In the genomic region with DNA sequence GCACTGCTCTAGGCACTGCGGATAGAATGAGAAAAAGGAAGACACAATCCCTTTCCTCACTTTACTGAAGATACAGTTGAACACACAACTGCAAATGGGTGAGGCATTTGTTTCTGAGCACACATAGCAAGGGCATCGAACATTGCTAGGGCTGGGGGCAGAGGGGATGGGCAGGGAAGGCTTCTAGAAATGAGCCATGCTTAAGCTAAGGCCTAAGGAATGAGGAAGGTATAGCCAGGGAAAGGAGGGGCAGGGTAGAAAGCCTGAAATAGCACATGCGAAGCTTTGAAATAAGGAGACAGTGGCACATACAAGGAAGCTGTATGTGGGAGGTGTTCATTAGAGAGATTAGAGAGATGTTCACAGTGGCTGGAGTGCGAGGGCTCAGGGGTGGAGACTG, we compare ENCODE assay signal across 32 cellular contexts.
"Had no signal": no experiment of that assay in that cellular context is flagged by ENCODE, and none has a peak within 500 bp of the region (broad histone marks: within the 10 kb centered on the region; RNA-seq: fewer than 3 reads in every experiment).

No MANE protein-coding gene starts in this region.

- H3K27ac ChIP-seq: adrenal gland, breast epithelium, Peyer's patch, RWPE1, SJSA1, WERI-Rb-1 had no signal

- DNase-seq: activated CD4-positive, alpha-beta memory T cell treated with anti-CD3 and anti-CD28 coated beads, Interleukin-2, amount 10 ng/mL, durations not matched to agents 7 days and 5 days; activated CD4-positive, alpha-beta T cell treated with anti-CD3 and anti-CD28 coated beads for 36 hours; activated CD4-positive, alpha-beta T cell treated with anti-CD3 and anti-CD28 coated beads, Interleukin-2, amount 50 U/mL, for 1 hour; activated gamma-delta T cell treated with Interleukin-2 at 50 U/mL for 16 hours; activated naive CD4-positive, alpha-beta T cell treated with anti-CD3 and anti-CD28 coated beads, Interleukin-2, amount 10 ng/mL, durations not matched to agents 7 days and 5 days; activated naive CD8-positive, alpha-beta T cell treated with anti-CD3 and anti-CD28 coated beads, Interleukin-2, amount 10 ng/mL, durations not matched to agents 7 days and 5 days; activated T-cell treated with anti-CD3 and anti-CD28 coated beads, Interleukin-2, amount 50 U/mL, for 72 hours; adrenal gland; anterior cingulate cortex; central memory CD4-positive, alpha-beta T cell; MG63; MV-4-11; NCI-H1092 treated with DMSO at 0.1 percent for 48 hours; NCI-H1417 treated with DMSO at 0.1 percent for 48 hours; NCI-H1694; NCI-H2029; NCI-H2107; NCI-H2171 treated with DMSO at 0.1 percent for 48 hours; NCI-H345; NCI-H510A; NCI-H526 treated with DMSO at 0.1 percent for 48 hours; NCI-H82; Peyer's patch; SHP77; T-helper 17 cell; T-helper 9 cell; WERI-Rb-1 had no signal

- H3K9me3 ChIP-seq: adrenal gland, breast epithelium, MG63, Peyer's patch, SJSA1 had no signal

- H3K27me3 ChIP-seq: adrenal gland, breast epithelium, Peyer's patch, SJSA1 had no signal

- H3K36me3 ChIP-seq: adrenal gland, breast epithelium, MG63, Peyer's patch, SJSA1, WERI-Rb-1 had no signal

- H3K36me3 Mint-ChIP-seq: activated naive CD4-positive, alpha-beta T cell treated with anti-CD3 and anti-CD28 coated beads, Interleukin-2, amount 10 ng/mL, durations not matched to agents 7 days and 5 days; activated naive CD8-positive, alpha-beta T cell treated with anti-CD3 and anti-CD28 coated beads, Interleukin-2, amount 10 ng/mL, durations not matched to agents 7 days and 5 days had no signal

- ATAC-seq: activated CD4-positive, alpha-beta T cell treated with anti-CD3 and anti-CD28 coated beads for 36 hours; activated T-cell treated with anti-CD3 and anti-CD28 coated beads, Interleukin-2, amount 50 U/mL, for 72 hours; SK-N-SH treated with all-trans-retinoic acid at 6 μM for 48 hours; T-helper 17 cell had no signal

- H3K27ac Mint-ChIP-seq: activated CD4-positive, alpha-beta memory T cell treated with anti-CD3 and anti-CD28 coated beads, Interleukin-2, amount 10 ng/mL, durations not matched to agents 7 days and 5 days; activated CD4-positive, alpha-beta T cell treated with anti-CD3 and anti-CD28 coated beads for 36 hours; activated naive CD4-positive, alpha-beta T cell treated with anti-CD3 and anti-CD28 coated beads, Interleukin-2, amount 10 ng/mL, durations not matched to agents 7 days and 5 days; activated naive CD8-positive, alpha-beta T cell treated with anti-CD3 and anti-CD28 coated beads, Interleukin-2, amount 10 ng/mL, durations not matched to agents 7 days and 5 days; activated T-cell treated with anti-CD3 and anti-CD28 coated beads, Interleukin-2, amount 50 U/mL, for 72 hours; activated T-helper 2 cell treated with anti-CD3 and anti-CD28 coated beads, Interferon-gamma antibody, Interleukin-2, Interleukin-4, amounts not matched to agents 10 μg/mL and 5 μg/mL and 100 μg/mL, durations not matched to agents 14 hours and 24 hours and 36 hours; T-helper 17 cell had no signal

- H3K4me3 ChIP-seq: adrenal gland, breast epithelium, MG63, Peyer's patch, SJSA1 had no signal

- H3K4me1 ChIP-seq: adrenal gland, breast epithelium, Peyer's patch, SJSA1 had no signal

- H3K9me3 Mint-ChIP-seq: activated CD4-positive, alpha-beta memory T cell treated with anti-CD3 and anti-CD28 coated beads, Interleukin-2, amount 10 ng/mL, durations not matched to agents 7 days and 5 days; activated naive CD4-positive, alpha-beta T cell treated with anti-CD3 and anti-CD28 coated beads, Interleukin-2, amount 10 ng/mL, durations not matched to agents 7 days and 5 days; activated naive CD8-positive, alpha-beta T cell treated with anti-CD3 and anti-CD28 coated beads, Interleukin-2, amount 10 ng/mL, durations not matched to agents 7 days and 5 days; activated T-cell treated with anti-CD3 and anti-CD28 coated beads, Interleukin-2, amount 50 U/mL, for 72 hours; activated T-helper 2 cell treated with anti-CD3 and anti-CD28 coated beads, Interferon-gamma antibody, Interleukin-2, Interleukin-4, amounts not matched to agents 10 μg/mL and 5 μg/mL and 100 μg/mL, durations not matched to agents 14 hours and 24 hours and 36 hours had no signal
